In genomic region chr2:140539506-140539905, GRCh38 we compare ENCODE assay signal across 17 cellular contexts.
A peak's percentile ranks its signal among the peaks of the same experiment; 100 is the strongest.
DNase-seq lines count a peak whose midpoint lies in the region; TF ChIP-seq lines count a peak whose summit lies in the region.
"Had no signal": no experiment of that assay in that cellular context is flagged by ENCODE, and none has a peak within 500 bp of the region (broad histone marks: within the 10 kb centered on the region; RNA-seq: fewer than 3 reads in every experiment).

No MANE protein-coding gene starts in this region.

- no peak overlapping the region for H3K23ac ChIP-seq in neuronal stem cell (ENCODE audit: low read depth, low read length, poor library complexity)

- H2AK5ac ChIP-seq in neuronal stem cell (ENCODE audit: low read depth, low read length) = no peak overlapping the region

- DNase-seq in LHCN-M2 (ENCODE audit: low read depth) (peak; percentile 19), amniotic epithelial cell (ENCODE audit: low read depth) (peak; percentile 8), fibroblast of peridontal ligament (ENCODE audit: extremely low read depth) (peak; percentile 39), neuronal stem cell (ENCODE audit: low spot score) (no peak), tibial artery (no peak), NCI-H82 treated with DMSO at 0.1 percent for 48 hours (lab: John Stamatoyannopoulos, UW; ENCODE audit: unreplicated experiment) (no peak), thyroid gland (no peak)
- DNase-seq: CD4-positive, alpha-beta T cell; DMS153; GF-D8; NCI-H1048; NCI-H1436 treated with DMSO at 0.1 percent for 48 hours; NCI-H2029 treated with DMSO at 0.1 percent for 48 hours; NCI-H2171; NCI-H526 had no signal

- H3K9me3 ChIP-seq in neuronal stem cell (replicated peaks in 1 of 2; ENCODE audit: control insufficient read depth in 2 of 2, insufficient read depth in 1 of 2, low read depth in 1 of 2, low read length in 2 of 2) = no peaks in the 10 kb centered on the region
- no peaks in the 10 kb centered on the region for H3K9me3 ChIP-seq in tibial artery
- H3K9me3 ChIP-seq in thyroid gland = no peaks in the 10 kb centered on the region
- H3K9me3 ChIP-seq: A549 had no signal

- H3K4me1 ChIP-seq in neuronal stem cell (ENCODE audit: control insufficient read depth in 2 of 2, insufficient read depth in 1 of 2, low read depth in 1 of 2, low read length in 2 of 2) = no peaks in the 10 kb centered on the region
- H3K4me1 ChIP-seq in tibial artery = no peaks in the 10 kb centered on the region
- no peaks in the 10 kb centered on the region for H3K4me1 ChIP-seq in thyroid gland
- H3K4me1 ChIP-seq: A549 had no signal

- no peaks in the 10 kb centered on the region for H3K79me1 ChIP-seq in neuronal stem cell (ENCODE audit: low read depth, low read length)

- no peak overlapping the region for H4K91ac ChIP-seq in neuronal stem cell (ENCODE audit: low read depth, low read length, poor library complexity)

- no peak for TF ChIP-seq CTCF in tibial artery (IDR thresholded peaks at IDR 0.05)
- no peak for TF ChIP-seq CTCF in thyroid gland (IDR thresholded peaks at IDR 0.05)

- H2AFZ ChIP-seq in neuronal stem cell (ENCODE audit: low read length) = peak overlapping the region; percentile 76

- H2BK12ac ChIP-seq in neuronal stem cell (ENCODE audit: low read length) = no peak overlapping the region

- no peak overlapping the region for H3K4me2 ChIP-seq in neuronal stem cell (ENCODE audit: insufficient read depth, low read length, poor library complexity, severe bottlenecking)
- H3K4me2 ChIP-seq: A549, KMS-11 had no signal

- intact Hi-C loops in tibial artery (cut with DNase I; ENCODE audit: low total_unique reads) = no loop called here
- intact Hi-C loops in thyroid gland (cut with DNase I) = no loop called here

- WGBS in neuronal stem cell (ENCODE audit: extremely low coverage in 2 of 2, insufficient read length in 2 of 2, insufficient replicate concordance in 1 of 2), 2 donors = no CpG with 5 or more reads among the region's 5 CpGs
- 88 to 94% methylated on average over 5 of the region's 5 CpGs for WGBS in thyroid gland, 2 donors

- no peak overlapping the region for H3K4ac ChIP-seq in neuronal stem cell (ENCODE audit: low read length)

- H3K4me3 ChIP-seq in neuronal stem cell (ENCODE audit: low read length in 2 of 2) = no peak overlapping the region
- H3K4me3 ChIP-seq in tibial artery = no peak overlapping the region
- no peak overlapping the region for H3K4me3 ChIP-seq in thyroid gland (replicated peaks in 1 of 3)
- H3K4me3 ChIP-seq: A549 had no signal

- H2BK120ac ChIP-seq in neuronal stem cell (ENCODE audit: low read depth, low read length) = no peak overlapping the region

- no peak overlapping the region for H2BK5ac ChIP-seq in neuronal stem cell (ENCODE audit: low read length)

- H4K8ac ChIP-seq in neuronal stem cell (ENCODE audit: low read depth, low read length) = no peak overlapping the region

- H3K27me3 ChIP-seq in neuronal stem cell (ENCODE audit: control insufficient read depth in 3 of 3, insufficient read depth in 3 of 3, low read depth in 1 of 3, low read length in 3 of 3) (no peaks in the 10 kb centered on the region), tibial artery (no peaks in the 10 kb centered on the region), thyroid gland (no peaks in the 10 kb centered on the region)

- H3K36me3 ChIP-seq in neuronal stem cell (replicated peaks in 1 of 2; ENCODE audit: control insufficient read depth in 2 of 2, insufficient read depth in 2 of 2, low read length in 2 of 2) (no peaks in the 10 kb centered on the region), tibial artery (no peaks in the 10 kb centered on the region), thyroid gland (no peaks in the 10 kb centered on the region)

- no peak overlapping the region for H3K27ac ChIP-seq in neuronal stem cell (replicated peaks; ENCODE audit: low read length)
- no peak overlapping the region for H3K27ac ChIP-seq in tibial artery
- no peak overlapping the region for H3K27ac ChIP-seq in thyroid gland
- H3K27ac ChIP-seq: A549, KMS-11 had no signal

- no peak overlapping the region for H3K14ac ChIP-seq in neuronal stem cell (ENCODE audit: low read length)

- no peak overlapping the region for H2BK15ac ChIP-seq in neuronal stem cell (ENCODE audit: low read length)

- no peak for TF ChIP-seq POLR2A in thyroid gland (IDR thresholded peaks at IDR 0.05)

- H3K18ac ChIP-seq in neuronal stem cell (ENCODE audit: low read length) = no peak overlapping the region

- no peak overlapping the region for H3K9ac ChIP-seq in neuronal stem cell (ENCODE audit: low read depth, low read length, poor library complexity)
- H3K9ac ChIP-seq: KMS-11 had no signal

Comparison
In these comparisons a context has a peak if more than half of its experiments do, and no peak if none do; other contexts are left out.
1. DNase-seq: peak in LHCN-M2 (single experiment), amniotic epithelial cell (single experiment) and fibroblast of peridontal ligament (single experiment); none in neuronal stem cell (single experiment), tibial artery (0 of 2), NCI-H82 treated with DMSO at 0.1 percent for 48 hours (single experiment) and thyroid gland (0 of 2).